In genomic region chr16:82197540-82198240, GRCh38 we compare ENCODE assay signal across 20 cellular contexts. TPM values are rescaled to one million over a fixed set of nuclear protein-coding genes. Genes with fewer than 3 reads are reported as not detected.
DNase-seq lines count a peak whose midpoint lies in the region; TF ChIP-seq lines count a peak whose summit lies in the region.
"Had no signal": no experiment of that assay in that cellular context is flagged by ENCODE, and none has a peak within 500 bp of the region (broad histone marks: within the 10 kb centered on the region; RNA-seq: fewer than 3 reads in every experiment).

No MANE protein-coding gene starts in this region.

- H3K27ac ChIP-seq in mammary epithelial cell (ENCODE audit: insufficient read depth, low read depth, low read length) (peak overlapping the region; percentile 71), uterus (peak overlapping the region; percentile 37 to 45)

- H3K4me1 ChIP-seq in mammary epithelial cell (ENCODE audit: insufficient read depth, low read length) (peaks cover 29% of the 10 kb centered on the region), uterus (peaks cover 0 to 6% of the 10 kb centered on the region in 2 donors), HAP-1 (no peaks in the 10 kb centered on the region)
- H3K4me1 ChIP-seq: Peyer's patch had no signal

- no peak overlapping the region for H3K4me3 ChIP-seq in LNCaP clone FGC (ENCODE audit: low read depth, low read length)
- no peak overlapping the region for H3K4me3 ChIP-seq in mammary epithelial cell (replicated peaks in 1 of 3; ENCODE audit: insufficient read depth in 1 of 3, low read depth in 2 of 3, low read length in 3 of 3)
- no peak overlapping the region for H3K4me3 ChIP-seq in uterus
- no peak overlapping the region for H3K4me3 ChIP-seq in HAP-1
- H3K4me3 ChIP-seq: Peyer's patch had no signal

- TF ChIP-seq CTCF in LNCaP clone FGC (IDR thresholded peaks at IDR 0.05; ENCODE audit: control insufficient read depth, extremely low read depth, insufficient read depth) (no peak), mammary epithelial cell (conservative IDR thresholded peaks at IDR 0.05 in 1 of 2, IDR thresholded peaks at IDR 0.05 in 1 of 2; ENCODE audit: extremely low read depth in 1 of 2, insufficient read depth in 1 of 2, low read depth in 1 of 2, low read length in 2 of 2) (no peak), uterus (IDR thresholded peaks at IDR 0.05) (no peak)

- BruUV-seq in mammary epithelial cell (replicated peaks; lab: Mats Ljungman, UMichigan) = TSS peak; percentile 98

- H3K36me3 ChIP-seq in mammary epithelial cell (ENCODE audit: insufficient read depth, low read length) (no peaks in the 10 kb centered on the region), uterus (no peaks in the 10 kb centered on the region), HAP-1 (replicated peaks) (no peaks in the 10 kb centered on the region)
- H3K36me3 ChIP-seq: Peyer's patch had no signal

- in situ Hi-C loops in mammary epithelial cell (cut with MboI; ENCODE audit: low sequenced_read_pairs in 2 of 2) (no loop called here), HAP-1 (cut with MboI; ENCODE audit: low sequenced_read_pairs) (no loop called here)

- H2AFZ ChIP-seq in mammary epithelial cell (ENCODE audit: low read depth, low read length) = peak overlapping the region; percentile 84

- no peak for TF ChIP-seq POLR2A in uterus (IDR thresholded peaks at IDR 0.05)

- H3K4me2 ChIP-seq in mammary epithelial cell (ENCODE audit: insufficient read depth, low read depth, low read length) = peak overlapping the region; percentile 74

- dilution Hi-C loops in mammary epithelial cell (cut with HindIII; ENCODE audit: low sequenced_read_pairs) = no loop called here

- 6% methylated on average over 7 of the region's 7 CpGs for WGBS in mammary epithelial cell (ENCODE audit: low coverage, missing lambda C conversion rate)

- peak overlapping the region; percentile 28 for H3K9ac ChIP-seq in mammary epithelial cell (ENCODE audit: insufficient read depth, low read length)

- intact Hi-C loops in mammary epithelial cell (cut with micrococcal nuclease) (loop anchor here (5.0 kb wide), 1 partner anchor 125 kb away; no protein-coding TSS in a partner anchor), uterus (cut with DNase I; ENCODE audit: low total_unique reads) (no loop called here)

- H3K79me2 ChIP-seq in mammary epithelial cell (ENCODE audit: insufficient read depth, low read length) = no peaks in the 10 kb centered on the region

- H4K20me1 ChIP-seq in mammary epithelial cell (ENCODE audit: insufficient read depth, low read length) = no peaks in the 10 kb centered on the region

- no peaks in the 10 kb centered on the region for H3K9me3 ChIP-seq in mammary epithelial cell (replicated peaks; ENCODE audit: insufficient read depth, low read length)
- H3K9me3 ChIP-seq in uterus = no peaks in the 10 kb centered on the region
- no peaks in the 10 kb centered on the region for H3K9me3 ChIP-seq in HAP-1
- H3K9me3 ChIP-seq: Peyer's patch had no signal

- CTCF ChIA-PET in mammary epithelial cell (lab: Charles Lee; ENCODE audit: low non-redundant PET) = no interaction called here

- H3K27me3 ChIP-seq in mammary epithelial cell (ENCODE audit: insufficient read depth, low read length) (no peaks in the 10 kb centered on the region), uterus (no peaks in the 10 kb centered on the region), HAP-1 (ENCODE audit: low read depth) (no peaks in the 10 kb centered on the region)
- H3K27me3 ChIP-seq: Peyer's patch had no signal

- DNase-seq in LNCaP clone FGC (ENCODE audit: low read depth) (peak; percentile 22), mammary epithelial cell (peak; percentile 74), iris pigment epithelial cell (ENCODE audit: low read depth) (peak; percentile 37), uterus (peak; percentile 48), HAP-1 (ENCODE audit: low spot score in 2 of 2) (no peak), NCI-H345 (lab: John Stamatoyannopoulos, UW) (no peak)
- no peak for DNase-seq in NK-92 treated with Interleukin-12 subunit alpha and Interleukin-12 subunit beta, amount 100 ng/mL, for 24 hours (lab: John Stamatoyannopoulos, UW)
- DNase-seq: AML-193; CD4-positive, alpha-beta T cell; DMS79 treated with DMSO at 0.1 percent for 48 hours; GF-D8; H9; IMR-90; Kasumi-1; NCI-H1417; NCI-H1930; NCI-H2171; NCI-H524 treated with DMSO at 0.1 percent for 48 hours; Peyer's patch; SHP77 treated with DMSO at 0.1 percent for 48 hours had no signal

RNA-seq across cellular contexts. Expression of gene MPHOSPH6, which starts 27.7 kb away (rescaled TPM):
- total RNA-seq in mammary epithelial cell = 10 to 100 TPM; 39.3 to 68.1 TPM
- polyA plus RNA-seq in mammary epithelial cell = 30.9 TPM
- 5.4 TPM for polyA minus RNA-seq in mammary epithelial cell
- 10 to 100 TPM; 18.4 to 55.6 (median 29.8) TPM for total RNA-seq in uterus

Comparison
In these comparisons a context has a peak if more than half of its experiments do, and no peak if none do; other contexts are left out.
1. DNase-seq: peak in LNCaP clone FGC (single experiment), mammary epithelial cell (single experiment), iris pigment epithelial cell (single experiment) and uterus (2 of 2); none in NK-92 treated with Interleukin-12 subunit alpha and Interleukin-12 subunit beta, amount 100 ng/mL, for 24 hours (single experiment), HAP-1 (0 of 2) and NCI-H345 (single experiment).